Comparison of ENCODE assay signal across 14 cellular contexts in the genomic region with DNA sequence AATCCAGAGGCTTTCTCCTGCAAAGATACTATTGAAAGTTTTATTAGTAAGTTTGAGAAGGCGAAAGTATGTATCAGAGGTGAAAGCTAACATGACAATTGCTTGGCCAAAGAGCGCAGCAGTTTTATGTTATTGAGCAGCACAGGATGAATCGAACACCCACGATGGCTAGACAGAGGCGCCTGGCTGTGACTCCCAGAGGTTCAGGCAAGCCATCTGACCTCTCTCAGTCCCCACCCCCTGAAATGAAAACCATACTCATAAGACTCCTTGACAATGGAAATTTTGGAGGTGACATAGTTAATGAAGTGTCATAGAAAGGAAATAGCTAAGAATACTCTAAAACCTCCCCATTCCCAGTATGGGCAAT.
DNase-seq lines count a peak whose midpoint lies in the region; ATAC-seq and TF ChIP-seq lines count a peak whose summit lies in the region.
"Had no signal": no experiment of that assay in that cellular context is flagged by ENCODE, and none has a peak within 500 bp of the region (broad histone marks: within the 10 kb centered on the region; RNA-seq: fewer than 3 reads in every experiment).

No MANE protein-coding gene starts in this region.

- H4K20me1 ChIP-seq in BLaER1 treated with 17β-estradiol and CSF1 and Interleukin-3, amounts not matched to agents 10 nM and 100 nM: 0 out of 22 replicates have a peak, but pooled peaks cover 0 to 5% (median 0%) of the 10 kb centered on the region in 11 experiments
- no peaks in the 10 kb centered on the region for H4K20me1 ChIP-seq in neural cell (ENCODE audit: insufficient read depth)

- peak overlapping the region; percentile 75 to 88 (median 86); a peak in 21 of 22 replicates for H3K9ac ChIP-seq in BLaER1 treated with 17β-estradiol and CSF1 and Interleukin-3, amounts not matched to agents 10 nM and 100 nM
- no peak overlapping the region for H3K9ac ChIP-seq in HUES6 (ENCODE audit: low read length)
- no peak overlapping the region for H3K9ac ChIP-seq in endodermal cell (ENCODE audit: extremely low read depth, low read length, poor library complexity, severe bottlenecking)
- H3K9ac ChIP-seq in neural cell (ENCODE audit: low read length): peak overlapping the region; percentile 94

- H3K4me3 Mint-ChIP-seq in endodermal cell: peak overlapping the region; percentile 57

- ATAC-seq in body of pancreas: no peak
- ATAC-seq: HCT116, K562 had no signal

- H3K4me1 ChIP-seq in BLaER1 treated with 17β-estradiol and CSF1 and Interleukin-3, amounts not matched to agents 10 nM and 100 nM: peaks cover 52 to 80% (median 61%) of the 10 kb centered on the region in 10 experiments
- peaks cover 22% of the 10 kb centered on the region for H3K4me1 ChIP-seq in HUES6 (ENCODE audit: control insufficient read depth, insufficient read depth, low read length)
- H3K4me1 ChIP-seq in endodermal cell (ENCODE audit: control insufficient read depth, insufficient read depth, low read length): peaks cover 34% of the 10 kb centered on the region
- H3K4me1 ChIP-seq in body of pancreas: peaks cover 50% of the 10 kb centered on the region

- TF ChIP-seq EP300 in neural cell (conservative IDR thresholded peaks at IDR 0.05; ENCODE audit: poor library complexity, severe bottlenecking): no peak

- H3K36me3 Mint-ChIP-seq in endodermal cell (ENCODE audit: low read depth): peaks cover 3% of the 10 kb centered on the region
- H3K36me3 Mint-ChIP-seq: CD8-positive, alpha-beta memory T cell had no signal

- no peaks in the 10 kb centered on the region for H3K27me3 Mint-ChIP-seq in endodermal cell (ENCODE audit: insufficient read depth)

- 75 to 83% methylated on average over 3 to 5 of the region's 5 CpGs for WGBS in endodermal cell (ENCODE audit: insufficient coverage in 1 of 2, insufficient read length in 1 of 2), 2 experiments
- WGBS in body of pancreas, 2 donors: 84 to 92% methylated on average over 5 of the region's 5 CpGs

- no peaks in the 10 kb centered on the region for H3K36me3 ChIP-seq in BLaER1 treated with 17β-estradiol and CSF1 and Interleukin-3, amounts not matched to agents 10 nM and 100 nM
- H3K36me3 ChIP-seq in HUES6 (ENCODE audit: control insufficient read depth, insufficient read depth, low read length) (no peaks in the 10 kb centered on the region), endodermal cell (ENCODE audit: control insufficient read depth, insufficient read depth, low read length) (peaks cover 9% of the 10 kb centered on the region), neural cell (ENCODE audit: insufficient read depth, low read length) (no peaks in the 10 kb centered on the region), body of pancreas (replicated peaks in 1 of 2; ENCODE audit: insufficient read depth in 1 of 2, low read depth in 2 of 2) (no peaks in the 10 kb centered on the region)

- no peak for TF ChIP-seq CTCF in endodermal cell (conservative IDR thresholded peaks at IDR 0.05)
- TF ChIP-seq CTCF in neural cell (IDR thresholded peaks at IDR 0.05; ENCODE audit: poor library complexity, severe bottlenecking): no peak
- TF ChIP-seq CTCF in body of pancreas (IDR thresholded peaks at IDR 0.05): no peak

- no peak for TF ChIP-seq RAD21 in neural cell (conservative IDR thresholded peaks at IDR 0.05)

- peaks cover 43% of the 10 kb centered on the region for H3K4me1 Mint-ChIP-seq in endodermal cell

- H3K79me2 ChIP-seq in neural cell (replicated peaks; ENCODE audit: insufficient read depth, low read length): no peaks in the 10 kb centered on the region

- peak overlapping the region; percentile 83 to 99 (median 94) for H3K4me2 ChIP-seq in BLaER1 treated with 17β-estradiol and CSF1 and Interleukin-3, amounts not matched to agents 10 nM and 100 nM
- peak overlapping the region; percentile 81 for H3K4me2 ChIP-seq in neural cell (ENCODE audit: low read length)

- H3K4me3 ChIP-seq in BLaER1 treated with 17β-estradiol and CSF1 and Interleukin-3, amounts not matched to agents 10 nM and 100 nM: peak overlapping the region in 1 of 10 experiments; percentile 59; a peak in 2 of 20 replicates
- H3K4me3 ChIP-seq in HUES6 (ENCODE audit: low read depth, low read length): peak overlapping the region; percentile 68; the same call in 1 of the 2 replicates
- no peak overlapping the region for H3K4me3 ChIP-seq in endodermal cell (ENCODE audit: low read length)
- H3K4me3 ChIP-seq in neural cell (ENCODE audit: low read length): peak overlapping the region; percentile 68
- H3K4me3 ChIP-seq in body of pancreas: no peak overlapping the region
- H3K4me3 ChIP-seq: K562 had no signal

- H3K9me3 Mint-ChIP-seq in endodermal cell: no peaks in the 10 kb centered on the region
- H3K9me3 Mint-ChIP-seq: activated T-helper 2 cell treated with anti-CD3 and anti-CD28 coated beads, Interferon-gamma antibody, Interleukin-2, Interleukin-4, amounts not matched to agents 10 μg/mL and 5 μg/mL and 100 μg/mL, durations not matched to agents 14 hours and 24 hours and 36 hours; CD8-positive, alpha-beta memory T cell had no signal

- peak overlapping the region; percentile 79 to 93 (median 88); a peak in 20 of 22 replicates for H3K27ac ChIP-seq in BLaER1 treated with 17β-estradiol and CSF1 and Interleukin-3, amounts not matched to agents 10 nM and 100 nM
- H3K27ac ChIP-seq in HUES6 (ENCODE audit: low read depth, low read length) (no peak overlapping the region; the same call in 1 of the 2 replicates), endodermal cell (ENCODE audit: low read depth, low read length) (peak overlapping the region; percentile 98), neural cell (ENCODE audit: low read length) (peak overlapping the region; percentile 99), body of pancreas (peak overlapping the region in 2 of 4 donors; percentile 65 to 76)

- TF ChIP-seq POLR2A in body of pancreas (IDR thresholded peaks at IDR 0.05): no peak

- H3K27ac Mint-ChIP-seq in endodermal cell: no peak overlapping the region
- H3K27ac Mint-ChIP-seq: activated T-helper 2 cell treated with anti-CD3 and anti-CD28 coated beads, Interferon-gamma antibody, Interleukin-2, Interleukin-4, amounts not matched to agents 10 μg/mL and 5 μg/mL and 100 μg/mL, durations not matched to agents 14 hours and 24 hours and 36 hours had no signal

- DNase-seq in endodermal cell: peak; percentile 50
- DNase-seq in HCEC 1CT: no peak
- no peak for DNase-seq in body of pancreas
- DNase-seq in NCI-H1417 treated with DMSO at 0.1 percent for 48 hours (lab: John Stamatoyannopoulos, UW): no peak
- no peak for DNase-seq in SIG-M5 (lab: John Stamatoyannopoulos, UW)
- DNase-seq: CD8-positive, alpha-beta memory T cell; NCI-H2029; stimulated activated CD4-positive, alpha-beta T cell treated with anti-CD3 and anti-CD28 coated beads, Interleukin-4, amount 100 ng/mL, for 1 hour had no signal

- H3F3A ChIP-seq in neural cell (ENCODE audit: insufficient read depth, low read length, poor library complexity, severe bottlenecking): peaks cover 9% of the 10 kb centered on the region

- intact Hi-C loops in body of pancreas (cut with DNase I): no loop called here

- H3K27me3 ChIP-seq in BLaER1 treated with 17β-estradiol and CSF1 and Interleukin-3, amounts not matched to agents 10 nM and 100 nM: no peaks in the 10 kb centered on the region
- peaks cover 22% of the 10 kb centered on the region for H3K27me3 ChIP-seq in HUES6 (ENCODE audit: control insufficient read depth, insufficient read depth, low read length)
- no peaks in the 10 kb centered on the region for H3K27me3 ChIP-seq in endodermal cell (ENCODE audit: control insufficient read depth, insufficient read depth, low read length, poor library complexity, severe bottlenecking)
- no peaks in the 10 kb centered on the region for H3K27me3 ChIP-seq in neural cell (ENCODE audit: insufficient read depth, low read depth, low read length)
- no peaks in the 10 kb centered on the region for H3K27me3 ChIP-seq in body of pancreas

- no peaks in the 10 kb centered on the region for H3K9me2 ChIP-seq in neural cell (ENCODE audit: insufficient read depth, low read length)

- H2AFZ ChIP-seq in neural cell (ENCODE audit: low read depth, low read length): no peak overlapping the region

- no peaks in the 10 kb centered on the region for H3K9me3 ChIP-seq in BLaER1 treated with 17β-estradiol and CSF1 and Interleukin-3, amounts not matched to agents 10 nM and 100 nM (replicated peaks in 1 of 11)
- H3K9me3 ChIP-seq in HUES6 (ENCODE audit: control insufficient read depth, insufficient read depth, low read depth, low read length) (no peaks in the 10 kb centered on the region), endodermal cell (ENCODE audit: control insufficient read depth, low read length) (no peaks in the 10 kb centered on the region), neural cell (ENCODE audit: low read length) (no peaks in the 10 kb centered on the region), body of pancreas (no peaks in the 10 kb centered on the region)

TF ChIP-seq in neural cell, 6 proteins besides CTCF, POLR2A, EP300 and RAD21:
- TF ChIP-seq TAF1 (IDR thresholded peaks at IDR 0.05; ENCODE audit: low read depth) (no peak), EZH2 (IDR thresholded peaks at IDR 0.05; ENCODE audit: borderline replicate concordance, insufficient read depth, low read length, poor library complexity, severe bottlenecking) (no peak), MXI1 (conservative IDR thresholded peaks at IDR 0.05; ENCODE audit: poor library complexity, severe bottlenecking) (no peak)

Comparison
In these comparisons a context has a peak if more than half of its experiments do, and no peak if none do; other contexts are left out.
1. H3K4me3 ChIP-seq: peak in HUES6 (single experiment) and neural cell (single experiment); none in endodermal cell (single experiment) and body of pancreas (0 of 2).
2. H3K9ac ChIP-seq: peak in BLaER1 treated with 17β-estradiol and CSF1 and Interleukin-3, amounts not matched to agents 10 nM and 100 nM (11 of 11) and neural cell (single experiment); none in HUES6 (single experiment) and endodermal cell (single experiment).